Comparison of ENCODE assay signal across 24 cellular contexts in the genomic region with DNA sequence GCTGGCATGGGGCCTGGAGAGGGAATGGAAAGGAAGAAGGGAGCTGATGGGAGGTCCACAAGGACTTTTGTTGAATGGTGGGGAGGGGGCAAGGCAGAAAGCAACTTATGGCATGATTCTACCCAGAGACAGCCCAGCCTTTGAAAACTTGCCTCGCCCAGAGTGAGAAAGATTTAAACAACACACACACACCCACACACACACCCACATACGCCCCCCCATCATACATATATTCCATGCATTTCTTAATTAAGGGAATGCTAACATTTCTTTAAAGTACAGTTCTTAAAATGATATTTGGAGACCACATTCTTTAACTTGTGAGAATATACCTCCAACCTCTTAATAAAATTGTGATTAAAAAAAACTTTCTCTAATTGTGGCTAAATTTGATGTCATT.
DNase-seq lines count a peak whose midpoint lies in the region; ATAC-seq and TF ChIP-seq lines count a peak whose summit lies in the region.
"Had no signal": no experiment of that assay in that cellular context is flagged by ENCODE, and none has a peak within 500 bp of the region (broad histone marks: within the 10 kb centered on the region; RNA-seq: fewer than 3 reads in every experiment).

No MANE protein-coding gene starts in this region.

- H3K27ac ChIP-seq in cardiac muscle cell (peak overlapping the region; percentile 81), heart right ventricle (peak overlapping the region in 4 of 10 donors; percentile 22 to 66 (median 51)), IMR-90 (ENCODE audit: insufficient read depth, low read length) (no peak overlapping the region; the same call in 1 of the 2 replicates), foreskin keratinocyte (peak overlapping the region; percentile 43)
- H3K27ac ChIP-seq: 22Rv1, HL-60 had no signal

- peak overlapping the region; percentile 71 for H3K18ac ChIP-seq in IMR-90 (ENCODE audit: low read depth, low read length)

- H2BK20ac ChIP-seq in IMR-90 (ENCODE audit: low read depth, low read length) = peak overlapping the region; percentile 48; the same call in 1 of the 2 replicates

- H3K9me1 ChIP-seq in IMR-90 (ENCODE audit: insufficient read depth, low read length) = peaks cover 21% of the 10 kb centered on the region

- no peak overlapping the region for H3K4me3 Mint-ChIP-seq in progenitor cell of endocrine pancreas (ENCODE audit: low read depth)
- H3K4me3 Mint-ChIP-seq: CD4-positive, CD25-positive, alpha-beta regulatory T cell had no signal

- H2AFZ ChIP-seq in IMR-90 (replicated peaks; ENCODE audit: low read length, poor library complexity) = no peak overlapping the region

- peaks cover 5% of the 10 kb centered on the region for H3K36me3 Mint-ChIP-seq in progenitor cell of endocrine pancreas (ENCODE audit: insufficient read depth)
- H3K36me3 Mint-ChIP-seq: CD4-positive, CD25-positive, alpha-beta regulatory T cell had no signal

- H3K27me3 ChIP-seq in cardiac muscle cell (no peaks in the 10 kb centered on the region), heart right ventricle (no peaks in the 10 kb centered on the region), IMR-90 (ENCODE audit: control insufficient read depth, insufficient read depth, low read length) (no peaks in the 10 kb centered on the region), foreskin keratinocyte (no peaks in the 10 kb centered on the region)
- H3K27me3 ChIP-seq: BE2C had no signal

- H3K4me2 ChIP-seq in IMR-90 (ENCODE audit: low read depth, low read length) = no peak overlapping the region
- H3K4me2 ChIP-seq: SK-N-SH had no signal

- CTCF ChIA-PET in IMR-90 (lab: Yijun Ruan, JAX) = no interaction called here

- no TSS peak for BruUV-seq in IMR-90 (replicated peaks; lab: Mats Ljungman, UMichigan)

- H3K27ac Mint-ChIP-seq in progenitor cell of endocrine pancreas = peak overlapping the region; percentile 74
- H3K27ac Mint-ChIP-seq: CD4-positive, CD25-positive, alpha-beta regulatory T cell had no signal

- in situ Hi-C loops in IMR-90 (cut with MboI; ENCODE audit: low sequenced_read_pairs) = no loop called here

- TF ChIP-seq RAD21 in IMR-90 (IDR thresholded peaks at IDR 0.05; ENCODE audit: low read length) = no peak

- peak overlapping the region; percentile 63 for H2AK5ac ChIP-seq in IMR-90 (ENCODE audit: low read depth, low read length)

- H2AK9ac ChIP-seq in IMR-90 (replicated peaks; ENCODE audit: low read depth, low read length, poor library complexity) = no peak overlapping the region

- H2BK15ac ChIP-seq in IMR-90 (ENCODE audit: low read depth, low read length) = peak overlapping the region; percentile 32; the same call in 1 of the 3 replicates

- peak overlapping the region; percentile 31 for H4K91ac ChIP-seq in IMR-90 (ENCODE audit: insufficient read depth, low read depth, low read length)

- dilution Hi-C loops in IMR-90 (cut with HindIII; ENCODE audit: low sequenced_read_pairs, unreplicated experiment) = no loop called here

- H3K4ac ChIP-seq in IMR-90 (ENCODE audit: low read depth, low read length) = peak overlapping the region; percentile 40; the same call in 1 of the 2 replicates

- H3K9ac ChIP-seq in IMR-90 (ENCODE audit: low read depth, low read length) = no peak overlapping the region
- H3K9ac ChIP-seq: SK-N-SH had no signal

- H2BK5ac ChIP-seq in IMR-90 (ENCODE audit: low read depth, low read length, poor library complexity, severe bottlenecking) = peak overlapping the region; percentile 28

- no peak for ATAC-seq in heart right ventricle
- ATAC-seq in IMR-90 (ENCODE audit: low read depth) = no peak
- no peak for ATAC-seq in foreskin keratinocyte
- no peak for ATAC-seq in mucosa of descending colon
- ATAC-seq in HG02642 (IDR thresholded peaks at IDR 0.05; ENCODE audit: poor library complexity, unreplicated experiment) = no peak

- peak overlapping the region; percentile 41 to 42; a peak in 2 of 4 replicates for H4K8ac ChIP-seq in IMR-90 (ENCODE audit: low read depth in 2 of 2, low read length in 2 of 2)

- H3K4me3 ChIP-seq in cardiac muscle cell (no peak overlapping the region), heart right ventricle (no peak overlapping the region), IMR-90 (ENCODE audit: insufficient read depth, low read depth, low read length) (no peak overlapping the region), mucosa of descending colon (no peak overlapping the region)

- POLR2A ChIA-PET in IMR-90 (lab: Charles Lee; ENCODE audit: unreplicated experiment) = interaction anchor here (1.1 kb wide), 1 partner anchor 115 kb away, joined by 4 read pairs; a partner anchor contains a TSS

- H3K9me3 ChIP-seq in cardiac muscle cell (ENCODE audit: low read depth) = no peaks in the 10 kb centered on the region
- no peaks in the 10 kb centered on the region for H3K9me3 ChIP-seq in heart right ventricle
- no peaks in the 10 kb centered on the region for H3K9me3 ChIP-seq in IMR-90 (ENCODE audit: control insufficient read depth, insufficient read depth, low read length)
- H3K9me3 ChIP-seq in mucosa of descending colon = no peaks in the 10 kb centered on the region
- H3K9me3 ChIP-seq: BE2C, SK-N-SH had no signal

- H3K56ac ChIP-seq in IMR-90 (ENCODE audit: extremely low read depth, insufficient read depth, low read length) = no peak overlapping the region

- H3K14ac ChIP-seq in IMR-90 (replicated peaks; ENCODE audit: low read depth, low read length) = peak overlapping the region; percentile 1; the same call in 1 of the 2 replicates

- no peak overlapping the region for H3K23ac ChIP-seq in IMR-90 (ENCODE audit: low read depth, low read length)

- H2BK120ac ChIP-seq in IMR-90 (ENCODE audit: low read depth, low read length) = peak overlapping the region; percentile 63

- 0 out of 4 replicates have a peak, but pooled peaks cover 0 to 7% of the 10 kb centered on the region in 2 experiments for H3K79me1 ChIP-seq in IMR-90 (ENCODE audit: low read depth in 1 of 2, low read length in 2 of 2)

- intact Hi-C loops in heart right ventricle (cut with DNase I) (loop anchor here in 5 of 10 donors (5.0 to 10.0 kb wide), 7 partner anchors 95 to 145 kb away; a partner anchor contains a TSS), IMR-90 (cut with micrococcal nuclease) (no loop called here), mucosa of descending colon (cut with DNase I, micrococcal nuclease) (no loop called here)

- WGBS in heart right ventricle, 2 donors = 93% methylated on average over 2 of the region's 2 CpGs
- WGBS in IMR-90 (ENCODE audit: extremely low coverage in 2 of 2, insufficient read length in 1 of 2), 2 experiments = no CpG with 5 or more reads among the region's 2 CpGs

- no peaks in the 10 kb centered on the region for H4K20me1 ChIP-seq in IMR-90 (ENCODE audit: insufficient read depth, low read length)

- H3K9me3 Mint-ChIP-seq in progenitor cell of endocrine pancreas (ENCODE audit: low read depth) = no peaks in the 10 kb centered on the region

- H3K27me3 Mint-ChIP-seq in progenitor cell of endocrine pancreas = no peaks in the 10 kb centered on the region

- no peak for TF ChIP-seq POLR2A in IMR-90 (IDR thresholded peaks at IDR 0.05; ENCODE audit: low read depth, low read length)

- H4K5ac ChIP-seq in IMR-90 (ENCODE audit: low read depth, low read length) = peak overlapping the region; percentile 56; the same call in 1 of the 2 replicates

- peaks cover 46% of the 10 kb centered on the region for H3K4me1 Mint-ChIP-seq in progenitor cell of endocrine pancreas (ENCODE audit: low read depth)
- H3K4me1 Mint-ChIP-seq: CD4-positive, CD25-positive, alpha-beta regulatory T cell had no signal

- H3K4me1 ChIP-seq in cardiac muscle cell (ENCODE audit: low read depth) (peaks cover 30% of the 10 kb centered on the region), heart right ventricle (peaks cover 0 to 38% (median 15%) of the 10 kb centered on the region in 9 donors), IMR-90 (ENCODE audit: control insufficient read depth, insufficient read depth, low read length) (peaks cover 22% of the 10 kb centered on the region), foreskin keratinocyte (peaks cover 41% of the 10 kb centered on the region), mucosa of descending colon (ENCODE audit: low read depth) (no peaks in the 10 kb centered on the region)
- H3K4me1 ChIP-seq: BE2C had no signal

- TF ChIP-seq CTCF in cardiac muscle cell (IDR thresholded peaks at IDR 0.05; ENCODE audit: low read depth, low read length) (no peak), heart right ventricle (IDR thresholded peaks at IDR 0.05) (no peak), IMR-90 (conservative IDR thresholded peaks at IDR 0.05; ENCODE audit: low read depth, low read length) (no peak), foreskin keratinocyte (conservative IDR thresholded peaks at IDR 0.05) (no peak), progenitor cell of endocrine pancreas (IDR thresholded peaks at IDR 0.05; ENCODE audit: unreplicated experiment) (no peak), mucosa of descending colon (IDR thresholded peaks at IDR 0.05) (no peak), GM20000 (IDR thresholded peaks at IDR 0.05; ENCODE audit: extremely low read depth, missing control alignments) (no peak)

- no peaks in the 10 kb centered on the region for H3K36me3 ChIP-seq in cardiac muscle cell
- no peaks in the 10 kb centered on the region for H3K36me3 ChIP-seq in heart right ventricle
- no peaks in the 10 kb centered on the region for H3K36me3 ChIP-seq in IMR-90 (ENCODE audit: control insufficient read depth, insufficient read depth, low read length)
- no peaks in the 10 kb centered on the region for H3K36me3 ChIP-seq in mucosa of descending colon (ENCODE audit: low read depth)
- H3K36me3 ChIP-seq: BE2C had no signal

- DNase-seq in cardiac muscle cell (ENCODE audit: low read depth in 1 of 2, low spot score in 1 of 2) = no peak
- no peak for DNase-seq in heart right ventricle
- DNase-seq in IMR-90 = no peak
- DNase-seq in foreskin keratinocyte = no peak
- no peak for DNase-seq in progenitor cell of endocrine pancreas (ENCODE audit: low spot score, unreplicated experiment)
- no peak for DNase-seq in mucosa of descending colon
- no peak for DNase-seq in GM20000 (ENCODE audit: low spot score)
- DNase-seq: BE2C; CD4-positive, CD25-positive, alpha-beta regulatory T cell; COR-L47; DMS153; GF-D8; GOT3; KBM-7; NCI-H1105 treated with DMSO at 0.1 percent for 48 hours; NCI-H1694; NCI-H2081 treated with DMSO at 0.1 percent for 48 hours; NCI-H510A; NCI-H748 treated with DMSO at 0.1 percent for 48 hours; SHP77; SK-N-SH had no signal

TF ChIP-seq in IMR-90, 13 proteins besides CTCF, POLR2A, EP300 and RAD21 (continues in another document):
- TF ChIP-seq BHLHE40 (IDR thresholded peaks at IDR 0.05; ENCODE audit: low read depth, low read length) (no peak), CEBPB (IDR thresholded peaks at IDR 0.05; ENCODE audit: low read depth, low read length) (no peak), MXI1 (IDR thresholded peaks at IDR 0.05; ENCODE audit: borderline replicate concordance, low read depth, low read length) (no peak), MAZ (IDR thresholded peaks at IDR 0.05; ENCODE audit: borderline replicate concordance, low read depth, low read length) (no peak), RCOR1 (IDR thresholded peaks at IDR 0.05; ENCODE audit: insufficient replicate concordance, low read length) (no peak), SMC3 (IDR thresholded peaks at IDR 0.05; ENCODE audit: low read depth, low read length) (no peak)
